In genomic region chr5:104606258-104606829, GRCh38 we compare ENCODE assay signal across 23 cellular contexts.
DNase-seq lines count a peak whose midpoint lies in the region; ATAC-seq, FAIRE-seq and TF ChIP-seq lines count a peak whose summit lies in the region.
"Had no signal": no experiment of that assay in that cellular context is flagged by ENCODE, and none has a peak within 500 bp of the region (broad histone marks: within the 10 kb centered on the region; RNA-seq: fewer than 3 reads in every experiment).

No MANE protein-coding gene starts in this region.

- H3K27ac Mint-ChIP-seq in activated CD8-positive, alpha-beta T cell treated with anti-CD3 and anti-CD28 coated beads, Interleukin-2, amount 10 ng/mL, durations not matched to agents 7 days and 5 days: no peak overlapping the region
- H3K27ac Mint-ChIP-seq: B cell, CD14-positive monocyte had no signal

- TF ChIP-seq POLR2A in HepG2 (IDR thresholded peaks at IDR 0.05; ENCODE audit: insufficient read depth in 1 of 2, low read depth in 2 of 2, low read length in 2 of 2) (no peak), right lobe of liver (IDR thresholded peaks at IDR 0.05) (no peak)

- WGBS in HepG2 (ENCODE audit: low lambda C conversion rate): 45% methylated on average over 5 of the region's 5 CpGs
- WGBS in right lobe of liver (ENCODE audit: insufficient coverage, low coverage, low lambda C conversion rate, missing lambda C conversion rate): 61% methylated on average over 5 of the region's 5 CpGs
- WGBS in hepatocyte (ENCODE audit: low lambda C conversion rate, missing lambda C conversion rate): 75% methylated on average over 5 of the region's 5 CpGs

- no peak for TF ChIP-seq RAD21 in HepG2 (CRISPR knock-in tag; IDR thresholded peaks at IDR 0.05)

- CTCF ChIA-PET in HepG2 (lab: Yijun Ruan, JAX; ENCODE audit: low intra/inter-chr PET ratio, low total read pairs): no interaction called here
- CTCF ChIA-PET in activated CD8-positive, alpha-beta T cell treated with anti-CD3 and anti-CD28 coated beads, Interleukin-2, amount 10 ng/mL, durations not matched to agents 7 days and 5 days (lab: Charles Lee): no interaction called here

- H3K27ac ChIP-seq in HepG2 (ENCODE audit: extremely low read length, insufficient read depth, low read length): no peak overlapping the region
- no peak overlapping the region for H3K27ac ChIP-seq in right lobe of liver
- H3K27ac ChIP-seq in hepatocyte: no peak overlapping the region

- H3K9me2 ChIP-seq in hepatocyte (replicated peaks; ENCODE audit: insufficient read depth): no peaks in the 10 kb centered on the region

- H3K36me3 Mint-ChIP-seq in activated CD8-positive, alpha-beta T cell treated with anti-CD3 and anti-CD28 coated beads, Interleukin-2, amount 10 ng/mL, durations not matched to agents 7 days and 5 days (ENCODE audit: low read depth): no peaks in the 10 kb centered on the region
- H3K36me3 Mint-ChIP-seq: CD14-positive monocyte had no signal

- H3K4me3 ChIP-seq in HepG2 (replicated peaks in 1 of 3; ENCODE audit: insufficient read depth in 1 of 3, low read depth in 2 of 3, low read length in 3 of 3): no peak overlapping the region
- no peak overlapping the region for H3K4me3 ChIP-seq in right lobe of liver
- no peak overlapping the region for H3K4me3 ChIP-seq in hepatocyte
- H3K4me3 ChIP-seq: GM12878 had no signal

- no peaks in the 10 kb centered on the region for H3K4me1 Mint-ChIP-seq in activated CD8-positive, alpha-beta T cell treated with anti-CD3 and anti-CD28 coated beads, Interleukin-2, amount 10 ng/mL, durations not matched to agents 7 days and 5 days (ENCODE audit: low read depth)
- H3K4me1 Mint-ChIP-seq: B cell, CD14-positive monocyte had no signal

- intact Hi-C loops in HepG2 (cut with micrococcal nuclease; ENCODE audit: unreplicated experiment): no loop called here
- intact Hi-C loops in right lobe of liver (cut with DNase I): no loop called here

- H3K27me3 Mint-ChIP-seq in activated CD8-positive, alpha-beta T cell treated with anti-CD3 and anti-CD28 coated beads, Interleukin-2, amount 10 ng/mL, durations not matched to agents 7 days and 5 days (ENCODE audit: low read depth): no peaks in the 10 kb centered on the region
- H3K27me3 Mint-ChIP-seq: B cell had no signal

- peaks cover 7% of the 10 kb centered on the region for H3K9me3 Mint-ChIP-seq in activated CD8-positive, alpha-beta T cell treated with anti-CD3 and anti-CD28 coated beads, Interleukin-2, amount 10 ng/mL, durations not matched to agents 7 days and 5 days (ENCODE audit: insufficient read depth)

- no peak overlapping the region for H3K9ac ChIP-seq in HepG2 (ENCODE audit: insufficient read depth, low read depth, low read length)

- no peaks in the 10 kb centered on the region for H3K27me3 ChIP-seq in HepG2 (ENCODE audit: control insufficient read depth in 1 of 2, insufficient read depth in 2 of 2, low read length in 2 of 2)
- H3K27me3 ChIP-seq in right lobe of liver: no peaks in the 10 kb centered on the region
- no peaks in the 10 kb centered on the region for H3K27me3 ChIP-seq in hepatocyte

- no peaks in the 10 kb centered on the region for H3K36me3 ChIP-seq in HepG2 (replicated peaks in 1 of 2; ENCODE audit: control insufficient read depth in 1 of 2, insufficient read depth in 2 of 2, low read length in 2 of 2)
- no peaks in the 10 kb centered on the region for H3K36me3 ChIP-seq in right lobe of liver
- H3K36me3 ChIP-seq in hepatocyte (replicated peaks; ENCODE audit: insufficient read depth, low read depth): no peaks in the 10 kb centered on the region

- FAIRE-seq in HepG2 (lab: Jason Lieb, UNC): no peak
- FAIRE-seq: GM12878, HTR-8/SVneo had no signal

- no peaks in the 10 kb centered on the region for H3K9me3 ChIP-seq in HepG2 (ENCODE audit: low read length)
- H3K9me3 ChIP-seq in right lobe of liver: no peaks in the 10 kb centered on the region
- peaks cover 7% of the 10 kb centered on the region for H3K9me3 ChIP-seq in hepatocyte (ENCODE audit: low read depth)

- no TSS peak for BruUV-seq in HepG2 (replicated peaks; lab: Mats Ljungman, UMichigan)

- no peak overlapping the region for H3K4me3 Mint-ChIP-seq in activated CD8-positive, alpha-beta T cell treated with anti-CD3 and anti-CD28 coated beads, Interleukin-2, amount 10 ng/mL, durations not matched to agents 7 days and 5 days
- H3K4me3 Mint-ChIP-seq: B cell, CD14-positive monocyte had no signal

- no peak for ATAC-seq in HepG2
- ATAC-seq in right lobe of liver: no peak
- ATAC-seq in GM21737 (IDR thresholded peaks at IDR 0.05; ENCODE audit: unreplicated experiment): no peak
- ATAC-seq in activated CD8-positive, alpha-beta T cell treated with anti-CD3 and anti-CD28 coated beads, Interleukin-2, amount 10 ng/mL, durations not matched to agents 7 days and 5 days: no peak
- ATAC-seq: GM12878, PC-3 had no signal

- H2AFZ ChIP-seq in HepG2 (ENCODE audit: low read length) (no peak overlapping the region), hepatocyte (no peak overlapping the region)

- no peaks in the 10 kb centered on the region for H3K4me1 ChIP-seq in HepG2 (ENCODE audit: insufficient read depth, low read length)
- no peaks in the 10 kb centered on the region for H3K4me1 ChIP-seq in right lobe of liver
- H3K4me1 ChIP-seq in hepatocyte (ENCODE audit: insufficient read depth): no peaks in the 10 kb centered on the region

- H4K20me1 ChIP-seq in HepG2 (ENCODE audit: insufficient read depth, low read length): no peaks in the 10 kb centered on the region
- H4K20me1 ChIP-seq in hepatocyte (ENCODE audit: insufficient read depth, poor library complexity, severe bottlenecking): no peaks in the 10 kb centered on the region

- in situ Hi-C loops in HepG2 (cut with HindIII; ENCODE audit: extremely low pct_ligation_motif_present, low pct_unique_long_range_greater_than_20kb): no loop called here

- no peak for TF ChIP-seq EP300 in HepG2 (IDR thresholded peaks at IDR 0.05; ENCODE audit: low read depth in 2 of 2, low read length in 2 of 2)
- no peak for TF ChIP-seq EP300 in HepG2 (CRISPR knock-in tag; IDR thresholded peaks at IDR 0.05; ENCODE audit: borderline replicate concordance)

- DNase-seq in HepG2 (ENCODE audit: low spot score): no peak
- DNase-seq in right lobe of liver: no peak
- DNase-seq in NCI-H1930 (lab: John Stamatoyannopoulos, UW): peak; percentile 4 to 9
- DNase-seq in NCI-H748 treated with DMSO at 0.1 percent for 48 hours (lab: John Stamatoyannopoulos, UW): peak; percentile 87
- no peak for DNase-seq in hepatocyte (ENCODE audit: low spot score)
- DNase-seq in activated CD8-positive, alpha-beta T cell treated with anti-CD3 and anti-CD28 coated beads, Interleukin-2, amount 10 ng/mL, durations not matched to agents 7 days and 5 days: no peak
- DNase-seq in stimulated activated CD4-positive, alpha-beta T cell treated with anti-CD3 and anti-CD28 coated beads, Interleukin-15, amount 100 ng/mL, for 24 hours: no peak
- DNase-seq: DND-41, GOT3, HCEC 1CT, IMR-90, Karpas-422, MV-4-11, NCI-H1105 treated with DMSO at 0.1 percent for 48 hours, NCI-H2029, NCI-H524, PC-3, Right ventricle myocardium superior had no signal

- no peak for TF ChIP-seq CTCF in HepG2 (CRISPR knock-in tag; IDR thresholded peaks at IDR 0.05)
- no peak for TF ChIP-seq CTCF in right lobe of liver (IDR thresholded peaks at IDR 0.05)
- no peak for TF ChIP-seq CTCF in hepatocyte (IDR thresholded peaks at IDR 0.05; ENCODE audit: poor library complexity)

- H3K4me2 ChIP-seq in HepG2 (ENCODE audit: low read depth, low read length): no peak overlapping the region
- no peak overlapping the region for H3K4me2 ChIP-seq in hepatocyte

- no peaks in the 10 kb centered on the region for H3K79me2 ChIP-seq in HepG2 (ENCODE audit: insufficient read depth, low read length)
- H3K79me2 ChIP-seq in hepatocyte: no peaks in the 10 kb centered on the region

- POLR2A ChIA-PET in HepG2 (lab: Yijun Ruan, JAX): no interaction called here
- POLR2A ChIA-PET in activated CD8-positive, alpha-beta T cell treated with anti-CD3 and anti-CD28 coated beads, Interleukin-2, amount 10 ng/mL, durations not matched to agents 7 days and 5 days (lab: Charles Lee): no interaction called here

TF ChIP-seq in HepG2, 621 proteins besides CTCF, POLR2A, EP300 and RAD21:
- TF ChIP-seq MAFF (IDR thresholded peaks at IDR 0.05; ENCODE audit: low read depth, low read length) (peak; percentile 41; the same call in 1 of the 2 replicates), MAFK (conservative IDR thresholded peaks at IDR 0.05 in 1 of 2, IDR thresholded peaks at IDR 0.05 in 1 of 2; ENCODE audit: low read length in 2 of 2) (peak; percentile 33 to 51; a peak in 1 of 4 replicates), HNRNPUL1 (IDR thresholded peaks at IDR 0.05; ENCODE audit: low read depth, low read length) (no peak)

Comparison
In these comparisons a context has a peak if more than half of its experiments do, and no peak if none do; other contexts are left out.
1. DNase-seq: peak in NCI-H1930 (2 of 2) and NCI-H748 treated with DMSO at 0.1 percent for 48 hours (single experiment); none in HepG2 (single experiment), right lobe of liver (0 of 3), hepatocyte (single experiment), activated CD8-positive, alpha-beta T cell treated with anti-CD3 and anti-CD28 coated beads, Interleukin-2, amount 10 ng/mL, durations not matched to agents 7 days and 5 days (single experiment) and stimulated activated CD4-positive, alpha-beta T cell treated with anti-CD3 and anti-CD28 coated beads, Interleukin-15, amount 100 ng/mL, for 24 hours (single experiment).